20 cellular contexts compared by ENCODE assay signal in the genomic region with DNA sequence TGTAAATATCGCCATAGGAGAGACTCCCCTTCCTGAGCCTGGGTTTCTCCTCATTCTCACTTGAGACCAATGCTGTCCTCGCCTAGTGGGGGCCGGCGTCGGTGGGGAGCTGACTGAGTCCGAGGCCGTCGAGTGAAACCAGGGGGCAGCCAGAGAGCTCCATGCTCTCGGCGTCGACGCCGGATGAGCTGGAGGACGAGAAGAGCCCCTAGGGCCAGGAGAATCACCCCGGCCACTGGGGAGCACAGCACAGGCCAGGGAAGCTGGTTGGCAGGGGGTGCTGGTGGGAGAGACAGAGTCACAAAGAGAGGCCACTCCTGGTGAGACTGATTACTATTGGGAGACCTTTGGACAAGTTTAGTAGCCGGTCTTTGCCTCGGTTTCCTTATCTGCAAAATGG. TPM values are rescaled to one million over a fixed set of nuclear protein-coding genes. Genes with fewer than 3 reads are reported as not detected.
DNase-seq lines count a peak whose midpoint lies in the region; ATAC-seq and TF ChIP-seq lines count a peak whose summit lies in the region.
"Had no signal": no experiment of that assay in that cellular context is flagged by ENCODE, and none has a peak within 500 bp of the region (broad histone marks: within the 10 kb centered on the region; RNA-seq: fewer than 3 reads in every experiment).

No MANE protein-coding gene starts in this region.

- H3K27ac Mint-ChIP-seq in immature natural killer cell: peak overlapping the region in 4 of 6 donors; percentile 40 to 99 (median 66)
- no peak overlapping the region for H3K27ac Mint-ChIP-seq in activated CD8-positive, alpha-beta T cell treated with anti-CD3 and anti-CD28 coated beads for 36 hours
- H3K27ac Mint-ChIP-seq: GM23338 had no signal

- peak overlapping the region; percentile 65 for H2BK120ac ChIP-seq in neuronal stem cell (ENCODE audit: low read depth, low read length)

- H3K27me3 ChIP-seq in heart right ventricle: peaks cover 0 to 10% (median 0%) of the 10 kb centered on the region in 7 donors
- H3K27me3 ChIP-seq in neuronal stem cell (ENCODE audit: control insufficient read depth in 3 of 3, insufficient read depth in 3 of 3, low read depth in 1 of 3, low read length in 3 of 3): no peaks in the 10 kb centered on the region
- H3K27me3 ChIP-seq in upper lobe of right lung: no peaks in the 10 kb centered on the region

- H3K4me1 Mint-ChIP-seq in immature natural killer cell: peaks cover 27% of the 10 kb centered on the region in 2 donors
- peaks cover 16% of the 10 kb centered on the region for H3K4me1 Mint-ChIP-seq in activated CD8-positive, alpha-beta T cell treated with anti-CD3 and anti-CD28 coated beads for 36 hours (ENCODE audit: low read depth)

- peak overlapping the region; percentile 15 for H2AK5ac ChIP-seq in neuronal stem cell (ENCODE audit: low read depth, low read length)

- POLR2A ChIA-PET in activated CD8-positive, alpha-beta T cell treated with anti-CD3 and anti-CD28 coated beads for 36 hours (lab: Charles Lee): no interaction called here

- no peak overlapping the region for H3K23ac ChIP-seq in neuronal stem cell (ENCODE audit: low read depth, low read length, poor library complexity)

- H3K9me3 ChIP-seq in heart right ventricle (no peaks in the 10 kb centered on the region), neuronal stem cell (replicated peaks in 1 of 2; ENCODE audit: control insufficient read depth in 2 of 2, insufficient read depth in 1 of 2, low read depth in 1 of 2, low read length in 2 of 2) (no peaks in the 10 kb centered on the region), upper lobe of right lung (no peaks in the 10 kb centered on the region)

- H3K36me3 ChIP-seq in heart right ventricle (peaks cover 0 to 77% (median 5%) of the 10 kb centered on the region in 9 donors), neuronal stem cell (replicated peaks in 1 of 2; ENCODE audit: control insufficient read depth in 2 of 2, insufficient read depth in 2 of 2, low read length in 2 of 2) (no peaks in the 10 kb centered on the region), upper lobe of right lung (no peaks in the 10 kb centered on the region)

- peaks cover 8 to 12% (median 12%) of the 10 kb centered on the region in 3 donors for H3K27me3 Mint-ChIP-seq in immature natural killer cell (ENCODE audit: low read depth in 3 of 3)
- H3K27me3 Mint-ChIP-seq in activated CD8-positive, alpha-beta T cell treated with anti-CD3 and anti-CD28 coated beads for 36 hours: no peaks in the 10 kb centered on the region

- no peak overlapping the region for H4K91ac ChIP-seq in neuronal stem cell (ENCODE audit: low read depth, low read length, poor library complexity)

- intact Hi-C loops in cardiac septum (cut with DNase I): loop anchor here (5.0 kb wide), 1 partner anchor 58 kb away; no protein-coding TSS in a partner anchor
- intact Hi-C loops in heart right ventricle (cut with DNase I): loop anchor here in 2 of 10 donors (5.0 kb wide), 2 partner anchors 43 to 773 kb away; no protein-coding TSS in a partner anchor
- intact Hi-C loops in upper lobe of right lung (cut with DNase I): no loop called here
- intact Hi-C loops in activated CD8-positive, alpha-beta T cell treated with anti-CD3 and anti-CD28 coated beads for 36 hours (cut with micrococcal nuclease): no loop called here

- no peak for TF ChIP-seq CTCF in heart right ventricle (IDR thresholded peaks at IDR 0.05)
- no peak for TF ChIP-seq CTCF in upper lobe of right lung (IDR thresholded peaks at IDR 0.05)
- TF ChIP-seq CTCF in activated CD8-positive, alpha-beta T cell treated with anti-CD3 and anti-CD28 coated beads for 36 hours (IDR thresholded peaks at IDR 0.05): no peak

- H3K14ac ChIP-seq in neuronal stem cell (ENCODE audit: low read length): no peak overlapping the region

- H3K4me3 Mint-ChIP-seq in immature natural killer cell: peak overlapping the region in 1 of 5 donors; percentile 51
- H3K4me3 Mint-ChIP-seq in activated CD8-positive, alpha-beta T cell treated with anti-CD3 and anti-CD28 coated beads for 36 hours: no peak overlapping the region
- H3K4me3 Mint-ChIP-seq: GM23338 had no signal

- CTCF ChIA-PET in activated CD8-positive, alpha-beta T cell treated with anti-CD3 and anti-CD28 coated beads for 36 hours (lab: Charles Lee): no interaction called here

- H3K9me3 Mint-ChIP-seq in immature natural killer cell: no peaks in the 10 kb centered on the region
- H3K9me3 Mint-ChIP-seq in activated CD8-positive, alpha-beta T cell treated with anti-CD3 and anti-CD28 coated beads for 36 hours: no peaks in the 10 kb centered on the region
- H3K9me3 Mint-ChIP-seq: GM23338 had no signal

- H3K4me2 ChIP-seq in neuronal stem cell (ENCODE audit: insufficient read depth, low read length, poor library complexity, severe bottlenecking): no peak overlapping the region
- H3K4me2 ChIP-seq: GM23338 had no signal

- no peak overlapping the region for H3K9ac ChIP-seq in neuronal stem cell (ENCODE audit: low read depth, low read length, poor library complexity)

- no peaks in the 10 kb centered on the region for H3K36me3 Mint-ChIP-seq in immature natural killer cell
- H3K36me3 Mint-ChIP-seq in activated CD8-positive, alpha-beta T cell treated with anti-CD3 and anti-CD28 coated beads for 36 hours (ENCODE audit: low read depth): no peaks in the 10 kb centered on the region

- 77 to 85% methylated on average over 17 of the region's 17 CpGs for WGBS in heart right ventricle, 2 donors
- no CpG with 5 or more reads among the region's 17 CpGs for WGBS in neuronal stem cell (ENCODE audit: extremely low coverage in 2 of 2, insufficient read length in 2 of 2, insufficient replicate concordance in 1 of 2), 2 donors

- H2BK12ac ChIP-seq in neuronal stem cell (ENCODE audit: low read length): no peak overlapping the region

- H2BK5ac ChIP-seq in neuronal stem cell (ENCODE audit: low read length): no peak overlapping the region

- H3K4me3 ChIP-seq in heart right ventricle (no peak overlapping the region), neuronal stem cell (ENCODE audit: low read length in 2 of 2) (no peak overlapping the region), upper lobe of right lung (no peak overlapping the region)
- H3K4me3 ChIP-seq: GM23338 had no signal

- no peak for ATAC-seq in heart right ventricle
- no peak for ATAC-seq in upper lobe of right lung
- no peak for ATAC-seq in activated CD8-positive, alpha-beta T cell treated with anti-CD3 and anti-CD28 coated beads for 36 hours
- ATAC-seq in HG02970 (IDR thresholded peaks at IDR 0.05; ENCODE audit: low FRiP score, unreplicated experiment): no peak
- ATAC-seq in GM18868 (IDR thresholded peaks at IDR 0.05; ENCODE audit: unreplicated experiment): no peak
- ATAC-seq: GM23338 had no signal

- no peak overlapping the region for H4K8ac ChIP-seq in neuronal stem cell (ENCODE audit: low read depth, low read length)

- peak; percentile 51 for DNase-seq in cardiac septum (ENCODE audit: low spot score)
- no peak for DNase-seq in heart right ventricle
- no peak for DNase-seq in immature natural killer cell
- DNase-seq in neuronal stem cell (ENCODE audit: low spot score): no peak
- peak; percentile 61 for DNase-seq in upper lobe of right lung
- DNase-seq in activated CD8-positive, alpha-beta T cell treated with anti-CD3 and anti-CD28 coated beads for 36 hours: no peak
- DNase-seq: AML-193, COR-L47, GDM1, HCEC 1CT, NCI-H187 treated with DMSO at 0.1 percent for 48 hours, NCI-H226, NCI-H524, NCI-H82, SHP77 had no signal

- H3K4me1 ChIP-seq in heart right ventricle (peaks cover 6 to 41% (median 26%) of the 10 kb centered on the region in 9 donors), neuronal stem cell (ENCODE audit: control insufficient read depth in 2 of 2, insufficient read depth in 1 of 2, low read depth in 1 of 2, low read length in 2 of 2) (peaks cover 20 to 25% of the 10 kb centered on the region in 2 donors), upper lobe of right lung (peaks cover 23% of the 10 kb centered on the region)

- no peak overlapping the region for H2AFZ ChIP-seq in neuronal stem cell (ENCODE audit: low read length)
- H2AFZ ChIP-seq: GM23338 had no signal

- H3K27ac ChIP-seq in heart right ventricle: peak overlapping the region in 5 of 10 donors; percentile 98 to 100 (median 100)
- H3K27ac ChIP-seq in neuronal stem cell (replicated peaks; ENCODE audit: low read length): no peak overlapping the region
- no peak overlapping the region for H3K27ac ChIP-seq in upper lobe of right lung
- H3K27ac ChIP-seq: 22Rv1, C4-2B had no signal

- no peaks in the 10 kb centered on the region for H3K79me1 ChIP-seq in neuronal stem cell (ENCODE audit: low read depth, low read length)

- H2BK15ac ChIP-seq in neuronal stem cell (ENCODE audit: low read length): no peak overlapping the region

- no peak overlapping the region for H3K4ac ChIP-seq in neuronal stem cell (ENCODE audit: low read length)

- H3K18ac ChIP-seq in neuronal stem cell (ENCODE audit: low read length): peak overlapping the region; percentile 77

RNA-seq across cellular contexts. Expression of a gene that starts 6.4 kb away (rescaled TPM):
- total RNA-seq in cardiac septum: 6.9 TPM
- total RNA-seq in heart right ventricle: 10 to 100 TPM in 1 of 10 donors, 1 to 10 TPM in 9; 2.4 to 28.0 (median 4.4) TPM
- polyA plus RNA-seq in heart right ventricle: 1 to 10 TPM; 5.8 to 6.2 TPM
- 100 to 1,000 TPM in 1 of 3 donors, 10 to 100 TPM in 2; 82.2 to 123 (median 84.5) TPM for polyA plus RNA-seq in immature natural killer cell
- polyA plus RNA-seq in neuronal stem cell (2013, experiment 1 of 2): 4.2 TPM
- polyA plus RNA-seq in neuronal stem cell (2013, experiment 2 of 2): 4.2 TPM
- total RNA-seq in upper lobe of right lung: 51.9 TPM
- total RNA-seq in activated CD8-positive, alpha-beta T cell treated with anti-CD3 and anti-CD28 coated beads for 36 hours: 10 to 100 TPM; 67.8 to 68.7 TPM

RNA-seq across cellular contexts. Expression of a gene that starts 8.9 kb away (rescaled TPM):
- total RNA-seq in cardiac septum: 46.9 TPM
- total RNA-seq in heart right ventricle: 10 to 100 TPM; 32.8 to 50.9 (median 44.1) TPM
- 10 to 100 TPM; 25.6 to 55.4 TPM for polyA plus RNA-seq in heart right ventricle
- polyA plus RNA-seq in immature natural killer cell: 1 to 10 TPM in 2 of 3 donors, under 1 TPM in 1; 0.31 to 2.4 (median 1.6) TPM
- 154 TPM for polyA plus RNA-seq in neuronal stem cell (2013, experiment 1 of 2)
- 155 TPM for polyA plus RNA-seq in neuronal stem cell (2013, experiment 2 of 2)
- 100 TPM for total RNA-seq in upper lobe of right lung
- 10 to 100 TPM; 59.6 to 64.2 TPM for total RNA-seq in activated CD8-positive, alpha-beta T cell treated with anti-CD3 and anti-CD28 coated beads for 36 hours

RNA-seq across cellular contexts. Expression of a gene that starts 14.8 kb away (rescaled TPM):
- total RNA-seq in cardiac septum (3.5 TPM), heart right ventricle (1 to 10 TPM in 9 of 10 donors, under 1 TPM in 1; 0.75 to 5.1 (median 2.9) TPM), upper lobe of right lung (1,590 TPM)
- polyA plus RNA-seq in heart right ventricle (1 to 10 TPM; 3.1 to 5.5 TPM), immature natural killer cell (under 1 TPM in 2 of 3 donors, not detected in 1; 0.25 to 0.57 TPM)
- polyA plus RNA-seq in neuronal stem cell (2013, experiment 1 of 2): 19.9 TPM
- polyA plus RNA-seq in neuronal stem cell (2013, experiment 2 of 2): 18.7 TPM
- 10 to 100 TPM; 15.5 to 16.4 TPM for total RNA-seq in activated CD8-positive, alpha-beta T cell treated with anti-CD3 and anti-CD28 coated beads for 36 hours

RNA-seq across cellular contexts. Expression of a gene that starts 20.7 kb away (rescaled TPM):
- total RNA-seq in cardiac septum (60.7 TPM), heart right ventricle (100 to 1,000 TPM in 1 of 10 donors, 10 to 100 TPM in 9; 75.5 to 122 (median 82.7) TPM), upper lobe of right lung (44.6 TPM)
- polyA plus RNA-seq in heart right ventricle (100 to 1,000 TPM in 1 of 2 donors, 10 to 100 TPM in 1; 53.0 to 132 TPM), immature natural killer cell (100 to 1,000 TPM; 126 to 190 (median 165) TPM)
- polyA plus RNA-seq in neuronal stem cell (2013, experiment 1 of 2): 152 TPM
- polyA plus RNA-seq in neuronal stem cell (2013, experiment 2 of 2): 145 TPM
- 10 to 100 TPM; 55.4 to 57.9 TPM for total RNA-seq in activated CD8-positive, alpha-beta T cell treated with anti-CD3 and anti-CD28 coated beads for 36 hours

RNA-seq across cellular contexts. Expression of a gene that starts 23.0 kb away (rescaled TPM):
- total RNA-seq in cardiac septum (47.2 TPM), heart right ventricle (10 to 100 TPM; 39.0 to 63.1 (median 47.4) TPM), upper lobe of right lung (53.0 TPM)
- polyA plus RNA-seq in heart right ventricle (10 to 100 TPM; 50.8 to 56.3 TPM), immature natural killer cell (10 to 100 TPM; 14.9 to 24.3 (median 17.2) TPM)
- 110 TPM for polyA plus RNA-seq in neuronal stem cell (2013, experiment 1 of 2)
- 106 TPM for polyA plus RNA-seq in neuronal stem cell (2013, experiment 2 of 2)
- total RNA-seq in activated CD8-positive, alpha-beta T cell treated with anti-CD3 and anti-CD28 coated beads for 36 hours: 10 to 100 TPM; 24.6 to 28.7 TPM

Comparison
In these comparisons a context has a peak if more than half of its experiments do, and no peak if none do; other contexts are left out.
1. DNase-seq: peak in cardiac septum (single experiment) and upper lobe of right lung (single experiment); none in heart right ventricle (0 of 2), immature natural killer cell (0 of 3), neuronal stem cell (single experiment) and activated CD8-positive, alpha-beta T cell treated with anti-CD3 and anti-CD28 coated beads for 36 hours (single experiment).
2. RNA of a gene that starts 14.8 kb away (total RNA-seq): 1,590 TPM in upper lobe of right lung (single experiment); 15.5 to 16.4 TPM in activated CD8-positive, alpha-beta T cell treated with anti-CD3 and anti-CD28 coated beads for 36 hours, 3.5 TPM in cardiac septum (single experiment) and 0.75 to 5.1 TPM in heart right ventricle; every median in the first group is over 10 times any median in the second.